19 cellular contexts compared by ENCODE assay signal in genomic region chr16:65065031-65065430, GRCh38. TPM values are rescaled to one million over a fixed set of nuclear protein-coding genes. Genes with fewer than 3 reads are reported as not detected.
DNase-seq lines count a peak whose midpoint lies in the region; ATAC-seq and TF ChIP-seq lines count a peak whose summit lies in the region.
"Had no signal": no experiment of that assay in that cellular context is flagged by ENCODE, and none has a peak within 500 bp of the region (broad histone marks: within the 10 kb centered on the region; RNA-seq: fewer than 3 reads in every experiment).

No MANE protein-coding gene starts in this region.

- H3K9me3 Mint-ChIP-seq in WTC11 (no peaks in the 10 kb centered on the region), nephron progenitor cell (no peaks in the 10 kb centered on the region), neural progenitor cell (no peaks in the 10 kb centered on the region)
- H3K9me3 Mint-ChIP-seq: GM23338, H9 had no signal

- H3K79me2 ChIP-seq in smooth muscle cell (ENCODE audit: low read depth), result peaks cover 100% of the 10 kb centered on the region
- peaks cover 33% of the 10 kb centered on the region for H3K79me2 ChIP-seq in neural progenitor cell (ENCODE audit: low read depth)

- intact Hi-C loops in dorsolateral prefrontal cortex (cut with DNase I), result no loop called here
- intact Hi-C loops in heart left ventricle (cut with DNase I), result no loop called here

- H3K9ac ChIP-seq in smooth muscle cell (ENCODE audit: low read depth) (no peak overlapping the region), neural progenitor cell (no peak overlapping the region)

- H3K4me1 Mint-ChIP-seq in WTC11 (peaks cover 18% of the 10 kb centered on the region), nephron progenitor cell (peaks cover 88% of the 10 kb centered on the region), neural progenitor cell (peaks cover 11% of the 10 kb centered on the region)
- H3K4me1 Mint-ChIP-seq: CD4-positive, alpha-beta memory T cell had no signal

- no peak for TF ChIP-seq POLR2A in heart left ventricle (IDR thresholded peaks at IDR 0.05)

- 91% methylated on average over 7 of the region's 7 CpGs for WGBS in smooth muscle cell (ENCODE audit: low lambda C conversion rate)
- 76 to 89% (median 87%) methylated on average over 7 of the region's 7 CpGs for WGBS in heart left ventricle, 4 donors

- H3K36me3 ChIP-seq in smooth muscle cell (ENCODE audit: low read depth) (no peaks in the 10 kb centered on the region), neural progenitor cell (no peaks in the 10 kb centered on the region), heart left ventricle (no peaks in the 10 kb centered on the region)

- H3F3A ChIP-seq in smooth muscle cell (ENCODE audit: low read depth) (peaks cover 56% of the 10 kb centered on the region), neural progenitor cell (ENCODE audit: low read depth) (peaks cover under 1% of the 10 kb centered on the region)

- TF ChIP-seq CTCF in WTC11 (IDR thresholded peaks at IDR 0.05) (no peak), dorsolateral prefrontal cortex (IDR thresholded peaks at IDR 0.05 in 54 of 56, conservative IDR thresholded peaks at IDR 0.05 in 2 of 56; ENCODE audit: low read depth in 1 of 56, partially characterized antibody in 56 of 56) (no peak), nephron progenitor cell (IDR thresholded peaks at IDR 0.05) (no peak), smooth muscle cell (IDR thresholded peaks at IDR 0.05; ENCODE audit: borderline replicate concordance, insufficient read depth, poor library complexity, severe bottlenecking) (no peak), neural progenitor cell (IDR thresholded peaks at IDR 0.05) (no peak), heart left ventricle (IDR thresholded peaks at IDR 0.05) (no peak)

- H3K27ac Mint-ChIP-seq in WTC11 (no peak overlapping the region), nephron progenitor cell (peak overlapping the region; percentile 93), neural progenitor cell (no peak overlapping the region)
- H3K27ac Mint-ChIP-seq: CD4-positive, alpha-beta memory T cell; GM23338 had no signal

- H3K27me3 ChIP-seq in dorsolateral prefrontal cortex (no peaks in the 10 kb centered on the region), smooth muscle cell (ENCODE audit: low read depth) (no peaks in the 10 kb centered on the region), neural progenitor cell (no peaks in the 10 kb centered on the region), heart left ventricle (no peaks in the 10 kb centered on the region)

- peaks cover 43% of the 10 kb centered on the region for H3K4me1 ChIP-seq in smooth muscle cell (ENCODE audit: low read depth)
- H3K4me1 ChIP-seq in neural progenitor cell, result peaks cover 28% of the 10 kb centered on the region
- peaks cover 0 to 12% (median 5%) of the 10 kb centered on the region in 12 donors for H3K4me1 ChIP-seq in heart left ventricle

- CTCF ChIA-PET in WTC11 (lab: Charles Lee), result no interaction called here

- H3K36me3 Mint-ChIP-seq in WTC11 (no peaks in the 10 kb centered on the region), nephron progenitor cell (ENCODE audit: low read depth) (peaks cover 19% of the 10 kb centered on the region), neural progenitor cell (no peaks in the 10 kb centered on the region)
- H3K36me3 Mint-ChIP-seq: CD4-positive, alpha-beta memory T cell had no signal

- ATAC-seq in WTC11, result peak; percentile 34; the same call in 1 of the 2 replicates
- no peak for ATAC-seq in heart left ventricle
- ATAC-seq: GM23338, HCT116 had no signal

- no peaks in the 10 kb centered on the region for H3K9me3 ChIP-seq in smooth muscle cell (replicated peaks; ENCODE audit: low read depth)
- H3K9me3 ChIP-seq in neural progenitor cell (ENCODE audit: low read depth), result no peaks in the 10 kb centered on the region
- H3K9me3 ChIP-seq in heart left ventricle, result no peaks in the 10 kb centered on the region

- no peaks in the 10 kb centered on the region for H3K27me3 Mint-ChIP-seq in WTC11 (ENCODE audit: low read depth)
- H3K27me3 Mint-ChIP-seq in nephron progenitor cell (ENCODE audit: low read depth, poor library complexity), result no peaks in the 10 kb centered on the region
- no peaks in the 10 kb centered on the region for H3K27me3 Mint-ChIP-seq in neural progenitor cell (ENCODE audit: insufficient read depth, low read depth)
- H3K27me3 Mint-ChIP-seq: CD4-positive, alpha-beta memory T cell had no signal

- H3K4me3 ChIP-seq in dorsolateral prefrontal cortex (no peak overlapping the region), smooth muscle cell (no peak overlapping the region), neural progenitor cell (no peak overlapping the region), heart left ventricle (no peak overlapping the region)
- H3K4me3 ChIP-seq: GM23338 had no signal

- peak overlapping the region; percentile 10 for H3K4me2 ChIP-seq in smooth muscle cell
- H3K4me2 ChIP-seq in neural progenitor cell, result no peak overlapping the region
- H3K4me2 ChIP-seq: GM23338 had no signal

- POLR2A ChIA-PET in WTC11 (lab: Charles Lee), result no interaction called here

- no peak overlapping the region for H2AFZ ChIP-seq in smooth muscle cell (ENCODE audit: low read depth)
- H2AFZ ChIP-seq in neural progenitor cell (replicated peaks), result no peak overlapping the region
- H2AFZ ChIP-seq: GM23338 had no signal

- peak overlapping the region in 47 of 59 donors; percentile 7 to 96 (median 89) for H3K27ac ChIP-seq in dorsolateral prefrontal cortex
- H3K27ac ChIP-seq in smooth muscle cell (ENCODE audit: low read depth), result peak overlapping the region; percentile 96
- no peak overlapping the region for H3K27ac ChIP-seq in neural progenitor cell
- no peak overlapping the region for H3K27ac ChIP-seq in heart left ventricle

- DNase-seq in WTC11 (ENCODE audit: low spot score), result no peak
- no peak for DNase-seq in dorsolateral prefrontal cortex
- no peak for DNase-seq in nephron progenitor cell
- no peak for DNase-seq in smooth muscle cell (lab: John Stamatoyannopoulos, UW; ENCODE audit: unreplicated experiment)
- DNase-seq in neural progenitor cell (ENCODE audit: low spot score), result no peak
- DNase-seq in NCI-H187 treated with DMSO at 0.1 percent for 48 hours (lab: John Stamatoyannopoulos, UW), result no peak
- DNase-seq in midbrain (lab: John Stamatoyannopoulos, UW), result no peak
- no peak for DNase-seq in heart left ventricle
- DNase-seq: C1 segment of cervical spinal cord; Calu3; CD4-positive, alpha-beta memory T cell; COR-L47; DMS53; DMS79 treated with DMSO at 0.1 percent for 48 hours; GF-D8; H9 had no signal

- H4K20me1 ChIP-seq in smooth muscle cell (ENCODE audit: low read depth) (peaks cover 100% of the 10 kb centered on the region), neural progenitor cell (ENCODE audit: low read depth) (peaks cover 77% of the 10 kb centered on the region)

- H3K4me3 Mint-ChIP-seq in WTC11 (no peak overlapping the region), nephron progenitor cell (no peak overlapping the region), neural progenitor cell (no peak overlapping the region)
- H3K4me3 Mint-ChIP-seq: CD4-positive, alpha-beta memory T cell; GM23338; H9 had no signal

TF ChIP-seq in WTC11, 78 proteins besides CTCF, POLR2A, EP300 and RAD21:
- TF ChIP-seq NR2C2 (CRISPR knock-in tag; IDR thresholded peaks at IDR 0.05) (no peak), NFE2L1 (CRISPR knock-in tag; IDR thresholded peaks at IDR 0.05) (no peak), ELF4 (CRISPR knock-in tag; IDR thresholded peaks at IDR 0.05; ENCODE audit: low read depth) (no peak), SMAD4 (CRISPR knock-in tag; IDR thresholded peaks at IDR 0.05) (no peak), IRF1 (CRISPR knock-in tag; IDR thresholded peaks at IDR 0.05) (no peak), TCF7 (CRISPR knock-in tag; IDR thresholded peaks at IDR 0.05; ENCODE audit: low read depth) (no peak), TP53 (CRISPR knock-in tag; IDR thresholded peaks at IDR 0.05) (no peak), ZNF138 (CRISPR knock-in tag; conservative IDR thresholded peaks at IDR 0.05) (no peak), MYBL2 (CRISPR knock-in tag; IDR thresholded peaks at IDR 0.05) (no peak), IRF2 (CRISPR knock-in tag; IDR thresholded peaks at IDR 0.05; ENCODE audit: borderline replicate concordance, low read depth) (no peak)

RNA-seq across cellular contexts. Expression of gene CDH11, which starts 56.8 kb away (rescaled TPM):
- 9.8 to 11.6 TPM (median 10.1 TPM) in 3 replicates for total RNA-seq in WTC11 (2021)
- total RNA-seq in dorsolateral prefrontal cortex, result 10 to 100 TPM; 45.2 to 85.9 (median 65.3) TPM
- 1,172 and 1,251 TPM in 2 replicates for total RNA-seq in smooth muscle cell
- 637 and 1,034 TPM in 2 replicates for polyA plus RNA-seq in smooth muscle cell
- 98.5 and 167 TPM in 2 replicates for total RNA-seq in neural progenitor cell (ENCODE audit: low replicate concordance)
- 10 to 100 TPM in 5 of 9 donors, 1 to 10 TPM in 4; 6.0 to 37.1 (median 11.9) TPM for total RNA-seq in heart left ventricle
- 1 to 10 TPM; 1.4 to 4.9 TPM for polyA plus RNA-seq in heart left ventricle
- total RNA-seq: Calu3; CD4-positive, alpha-beta memory T cell; G401 had no signal
- polyA plus RNA-seq: CD4-positive, alpha-beta memory T cell had no signal

Comparison
In these comparisons a context has a peak if more than half of its experiments do, and no peak if none do; other contexts are left out.
1. H3K27ac ChIP-seq: peak in dorsolateral prefrontal cortex (47 of 59) and smooth muscle cell (single experiment); none in neural progenitor cell (single experiment) and heart left ventricle (0 of 12).